1 cellular context compared by ENCODE assay signal in genomic region chr11:126419801-126420729, GRCh38.
TF ChIP-seq lines count a peak whose summit lies in the region.

No MANE protein-coding gene starts in this region.

TF ChIP-seq in GM23338, 12 proteins besides CTCF, POLR2A, EP300 and RAD21 (continued from another document):
- TF ChIP-seq, protein P1, sequence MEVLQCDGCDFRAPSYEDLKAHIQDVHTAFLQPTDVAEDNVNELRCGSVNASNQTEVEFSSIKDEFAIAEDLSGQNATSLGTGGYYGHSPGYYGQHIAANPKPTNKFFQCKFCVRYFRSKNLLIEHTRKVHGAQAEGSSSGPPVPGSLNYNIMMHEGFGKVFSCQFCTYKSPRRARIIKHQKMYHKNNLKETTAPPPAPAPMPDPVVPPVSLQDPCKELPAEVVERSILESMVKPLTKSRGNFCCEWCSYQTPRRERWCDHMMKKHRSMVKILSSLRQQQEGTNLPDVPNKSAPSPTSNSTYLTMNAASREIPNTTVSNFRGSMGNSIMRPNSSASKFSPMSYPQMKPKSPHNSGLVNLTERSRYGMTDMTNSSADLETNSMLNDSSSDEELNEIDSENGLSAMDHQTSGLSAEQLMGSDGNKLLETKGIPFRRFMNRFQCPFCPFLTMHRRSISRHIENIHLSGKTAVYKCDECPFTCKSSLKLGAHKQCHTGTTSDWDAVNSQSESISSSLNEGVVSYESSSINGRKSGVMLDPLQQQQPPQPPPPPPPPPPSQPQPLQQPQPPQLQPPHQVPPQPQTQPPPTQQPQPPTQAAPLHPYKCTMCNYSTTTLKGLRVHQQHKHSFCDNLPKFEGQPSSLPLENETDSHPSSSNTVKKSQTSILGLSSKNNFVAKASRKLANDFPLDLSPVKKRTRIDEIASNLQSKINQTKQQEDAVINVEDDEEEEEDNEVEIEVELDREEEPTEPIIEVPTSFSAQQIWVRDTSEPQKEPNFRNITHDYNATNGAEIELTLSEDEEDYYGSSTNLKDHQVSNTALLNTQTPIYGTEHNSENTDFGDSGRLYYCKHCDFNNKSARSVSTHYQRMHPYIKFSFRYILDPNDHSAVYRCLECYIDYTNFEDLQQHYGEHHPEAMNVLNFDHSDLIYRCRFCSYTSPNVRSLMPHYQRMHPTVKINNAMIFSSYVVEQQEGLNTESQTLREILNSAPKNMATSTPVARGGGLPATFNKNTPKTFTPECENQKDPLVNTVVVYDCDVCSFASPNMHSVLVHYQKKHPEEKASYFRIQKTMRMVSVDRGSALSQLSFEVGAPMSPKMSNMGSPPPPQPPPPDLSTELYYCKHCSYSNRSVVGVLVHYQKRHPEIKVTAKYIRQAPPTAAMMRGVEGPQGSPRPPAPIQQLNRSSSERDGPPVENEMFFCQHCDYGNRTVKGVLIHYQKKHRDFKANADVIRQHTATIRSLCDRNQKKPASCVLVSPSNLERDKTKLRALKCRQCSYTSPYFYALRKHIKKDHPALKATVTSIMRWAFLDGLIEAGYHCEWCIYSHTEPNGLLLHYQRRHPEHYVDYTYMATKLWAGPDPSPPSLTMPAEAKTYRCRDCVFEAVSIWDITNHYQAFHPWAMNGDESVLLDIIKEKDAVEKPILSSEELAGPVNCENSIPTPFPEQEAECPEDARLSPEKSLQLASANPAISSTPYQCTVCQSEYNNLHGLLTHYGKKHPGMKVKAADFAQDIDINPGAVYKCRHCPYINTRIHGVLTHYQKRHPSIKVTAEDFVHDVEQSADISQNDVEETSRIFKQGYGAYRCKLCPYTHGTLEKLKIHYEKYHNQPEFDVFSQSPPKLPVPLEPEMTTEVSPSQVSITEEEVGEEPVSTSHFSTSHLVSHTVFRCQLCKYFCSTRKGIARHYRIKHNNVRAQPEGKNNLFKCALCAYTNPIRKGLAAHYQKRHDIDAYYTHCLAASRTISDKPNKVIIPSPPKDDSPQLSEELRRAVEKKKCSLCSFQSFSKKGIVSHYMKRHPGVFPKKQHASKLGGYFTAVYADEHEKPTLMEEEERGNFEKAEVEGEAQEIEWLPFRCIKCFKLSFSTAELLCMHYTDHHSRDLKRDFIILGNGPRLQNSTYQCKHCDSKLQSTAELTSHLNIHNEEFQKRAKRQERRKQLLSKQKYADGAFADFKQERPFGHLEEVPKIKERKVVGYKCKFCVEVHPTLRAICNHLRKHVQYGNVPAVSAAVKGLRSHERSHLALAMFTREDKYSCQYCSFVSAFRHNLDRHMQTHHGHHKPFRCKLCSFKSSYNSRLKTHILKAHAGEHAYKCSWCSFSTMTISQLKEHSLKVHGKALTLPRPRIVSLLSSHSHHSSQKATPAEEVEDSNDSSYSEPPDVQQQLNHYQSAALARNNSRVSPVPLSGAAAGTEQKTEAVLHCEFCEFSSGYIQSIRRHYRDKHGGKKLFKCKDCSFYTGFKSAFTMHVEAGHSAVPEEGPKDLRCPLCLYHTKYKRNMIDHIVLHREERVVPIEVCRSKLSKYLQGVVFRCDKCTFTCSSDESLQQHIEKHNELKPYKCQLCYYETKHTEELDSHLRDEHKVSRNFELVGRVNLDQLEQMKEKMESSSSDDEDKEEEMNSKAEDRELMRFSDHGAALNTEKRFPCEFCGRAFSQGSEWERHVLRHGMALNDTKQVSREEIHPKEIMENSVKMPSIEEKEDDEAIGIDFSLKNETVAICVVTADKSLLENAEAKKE (CRISPR knock-in tag; IDR thresholded peaks at IDR 0.05): no peak
- TF ChIP-seq, protein P2, sequence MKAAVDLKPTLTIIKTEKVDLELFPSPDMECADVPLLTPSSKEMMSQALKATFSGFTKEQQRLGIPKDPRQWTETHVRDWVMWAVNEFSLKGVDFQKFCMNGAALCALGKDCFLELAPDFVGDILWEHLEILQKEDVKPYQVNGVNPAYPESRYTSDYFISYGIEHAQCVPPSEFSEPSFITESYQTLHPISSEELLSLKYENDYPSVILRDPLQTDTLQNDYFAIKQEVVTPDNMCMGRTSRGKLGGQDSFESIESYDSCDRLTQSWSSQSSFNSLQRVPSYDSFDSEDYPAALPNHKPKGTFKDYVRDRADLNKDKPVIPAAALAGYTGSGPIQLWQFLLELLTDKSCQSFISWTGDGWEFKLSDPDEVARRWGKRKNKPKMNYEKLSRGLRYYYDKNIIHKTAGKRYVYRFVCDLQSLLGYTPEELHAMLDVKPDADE (IDR thresholded peaks at IDR 0.05): no peak
- no peak for TF ChIP-seq NANOG (IDR thresholded peaks at IDR 0.05; ENCODE audit: borderline replicate concordance)
